In genomic region chr22:36343070-36343719, GRCh38 we compare ENCODE assay signal across 10 cellular contexts. TPM values are rescaled to one million over a fixed set of nuclear protein-coding genes. Genes with fewer than 3 reads are reported as not detected.
DNase-seq lines count a peak whose midpoint lies in the region; ATAC-seq and TF ChIP-seq lines count a peak whose summit lies in the region.
"Had no signal": no experiment of that assay in that cellular context is flagged by ENCODE, and none has a peak within 500 bp of the region (broad histone marks: within the 10 kb centered on the region; RNA-seq: fewer than 3 reads in every experiment).

No MANE protein-coding gene starts in this region.

- peaks cover 71 to 76% of the 10 kb centered on the region in 2 experiments for H3K36me3 ChIP-seq in mesenchymal stem cell (ENCODE audit: control insufficient read depth in 1 of 2, insufficient read depth in 2 of 2, low read depth in 1 of 2, low read length in 2 of 2)
- H3K36me3 ChIP-seq in thoracic aorta, result peaks cover 48% of the 10 kb centered on the region

- no peak overlapping the region for H2BK15ac ChIP-seq in mesenchymal stem cell (ENCODE audit: low read depth, poor library complexity, severe bottlenecking)

- peak overlapping the region; percentile 77 for H3K27ac Mint-ChIP-seq in activated CD8-positive, alpha-beta memory T cell treated with anti-CD3 and anti-CD28 coated beads, Interleukin-2, amount 10 ng/mL, durations not matched to agents 7 days and 5 days

- no peaks in the 10 kb centered on the region for H3K79me1 ChIP-seq in mesenchymal stem cell (replicated peaks; ENCODE audit: low read length, poor library complexity, severe bottlenecking)

- no peak overlapping the region for H3K4ac ChIP-seq in mesenchymal stem cell (ENCODE audit: low read depth in 1 of 2, low read length in 2 of 2)

- H3K9ac ChIP-seq in mesenchymal stem cell (ENCODE audit: low read length), result no peak overlapping the region

- peak overlapping the region; percentile 27 for H4K8ac ChIP-seq in mesenchymal stem cell (ENCODE audit: low read length)

- peaks cover 66% of the 10 kb centered on the region for H3K36me3 Mint-ChIP-seq in activated CD8-positive, alpha-beta memory T cell treated with anti-CD3 and anti-CD28 coated beads, Interleukin-2, amount 10 ng/mL, durations not matched to agents 7 days and 5 days

- H3K4me2 ChIP-seq in mesenchymal stem cell (ENCODE audit: low read length, poor library complexity, severe bottlenecking), result no peak overlapping the region

- no peaks in the 10 kb centered on the region for H3K27me3 ChIP-seq in mesenchymal stem cell (ENCODE audit: control insufficient read depth in 1 of 2, insufficient read depth in 1 of 2, low read length in 2 of 2)
- no peaks in the 10 kb centered on the region for H3K27me3 ChIP-seq in thoracic aorta (replicated peaks; ENCODE audit: insufficient read depth)

- no peak overlapping the region for H4K91ac ChIP-seq in mesenchymal stem cell (ENCODE audit: low read length)

- H3K27me3 Mint-ChIP-seq in activated CD8-positive, alpha-beta memory T cell treated with anti-CD3 and anti-CD28 coated beads, Interleukin-2, amount 10 ng/mL, durations not matched to agents 7 days and 5 days, result no peaks in the 10 kb centered on the region

- no peak overlapping the region for H3K18ac ChIP-seq in mesenchymal stem cell (ENCODE audit: low read depth in 1 of 2, low read length in 2 of 2)

- peak overlapping the region in 1 of 2 experiments; percentile 78 for H3K23ac ChIP-seq in mesenchymal stem cell (ENCODE audit: low read length in 2 of 2)

- H3K9me3 ChIP-seq in mesenchymal stem cell (ENCODE audit: control insufficient read depth, low read length) (no peaks in the 10 kb centered on the region), thoracic aorta (no peaks in the 10 kb centered on the region)

- DNase-seq in activated CD8-positive, alpha-beta memory T cell treated with anti-CD3 and anti-CD28 coated beads, Interleukin-2, amount 10 ng/mL, durations not matched to agents 7 days and 5 days, result no peak
- DNase-seq in activated CD8-positive, alpha-beta memory T cell treated with anti-CD3 and anti-CD28 coated beads for 24 hours, result no peak
- DNase-seq in mesenchymal stem cell (no peak), thoracic aorta (ENCODE audit: low spot score) (no peak), NCI-H345 treated with DMSO at 0.1 percent for 48 hours (lab: John Stamatoyannopoulos, UW; ENCODE audit: unreplicated experiment) (no peak), HUDEP-2 (lab: John Stamatoyannopoulos, UW; ENCODE audit: unreplicated experiment in 76 of 76) (no peak), iPS-NIHi11 (ENCODE audit: low spot score) (no peak)
- DNase-seq: activated CD4-positive, CD25-positive, alpha-beta regulatory T cell; stimulated activated CD4-positive, alpha-beta T cell treated with anti-CD3 and anti-CD28 coated beads, Interleukin-12 subunit alpha, Interleukin-12 subunit beta, amount 100 ng/mL, for 4 hours had no signal

- peak overlapping the region in 1 of 2 experiments; percentile 1 for H2BK12ac ChIP-seq in mesenchymal stem cell (ENCODE audit: low read length in 2 of 2)

- H3K4me1 Mint-ChIP-seq in activated CD8-positive, alpha-beta memory T cell treated with anti-CD3 and anti-CD28 coated beads, Interleukin-2, amount 10 ng/mL, durations not matched to agents 7 days and 5 days, result peaks cover 84% of the 10 kb centered on the region

- no peak for TF ChIP-seq CTCF in thoracic aorta (IDR thresholded peaks at IDR 0.05)

- H3K4me3 ChIP-seq in mesenchymal stem cell (ENCODE audit: insufficient read depth in 1 of 2, low read depth in 1 of 2, low read length in 2 of 2) (no peak overlapping the region), thoracic aorta (no peak overlapping the region)

- H3K4me1 ChIP-seq in mesenchymal stem cell (ENCODE audit: control insufficient read depth, insufficient read depth, low read depth, low read length), result peaks cover 35% of the 10 kb centered on the region
- peaks cover 65 to 96% of the 10 kb centered on the region in 2 donors for H3K4me1 ChIP-seq in thoracic aorta (ENCODE audit: control insufficient read depth in 1 of 2, low read depth in 2 of 2)

- no peak overlapping the region for H2BK5ac ChIP-seq in mesenchymal stem cell (ENCODE audit: low read depth, low read length, poor library complexity, severe bottlenecking)

- no peak overlapping the region for H2AFZ ChIP-seq in mesenchymal stem cell (ENCODE audit: low read depth, low read length)

- 94% methylated on average over 4 of the region's 5 CpGs for WGBS in mesenchymal stem cell

- no peak overlapping the region for H3K4me3 Mint-ChIP-seq in activated CD8-positive, alpha-beta memory T cell treated with anti-CD3 and anti-CD28 coated beads, Interleukin-2, amount 10 ng/mL, durations not matched to agents 7 days and 5 days

- peak overlapping the region; percentile 19 for H2AK5ac ChIP-seq in mesenchymal stem cell (ENCODE audit: low read length, severe bottlenecking)

- no peak overlapping the region for H2BK120ac ChIP-seq in mesenchymal stem cell (ENCODE audit: low read depth, low read length)

- no peaks in the 10 kb centered on the region for H3K9me3 Mint-ChIP-seq in activated CD8-positive, alpha-beta memory T cell treated with anti-CD3 and anti-CD28 coated beads, Interleukin-2, amount 10 ng/mL, durations not matched to agents 7 days and 5 days (ENCODE audit: low read depth)

- ATAC-seq in activated CD8-positive, alpha-beta memory T cell treated with anti-CD3 and anti-CD28 coated beads, Interleukin-2, amount 10 ng/mL, durations not matched to agents 7 days and 5 days, result no peak
- no peak for ATAC-seq in thoracic aorta (ENCODE audit: insufficient number of reproducible peaks, low FRiP score, low read depth)

- CTCF ChIA-PET in activated CD8-positive, alpha-beta memory T cell treated with anti-CD3 and anti-CD28 coated beads, Interleukin-2, amount 10 ng/mL, durations not matched to agents 7 days and 5 days (lab: Charles Lee), result interaction anchor here (0.9 to 4.3 kb wide), 7 partner anchors 10 to 127 kb away, joined by 3 to 31 read pairs (median 6); no protein-coding TSS in a partner anchor

- H3K14ac ChIP-seq in mesenchymal stem cell (ENCODE audit: low read length in 2 of 2), result no peak overlapping the region

- H3K27ac ChIP-seq in angular gyrus (ENCODE audit: low read depth, low read length) (peak overlapping the region; percentile 91), mesenchymal stem cell (ENCODE audit: low read length, poor library complexity, severe bottlenecking) (peak overlapping the region; percentile 81), thoracic aorta (peak overlapping the region; percentile 91 to 99)

RNA-seq across cellular contexts. Expression of gene MYH9, which starts 44.6 kb away (rescaled TPM):
- 100 to 1,000 TPM; 695 to 913 TPM for total RNA-seq in activated CD8-positive, alpha-beta memory T cell treated with anti-CD3 and anti-CD28 coated beads, Interleukin-2, amount 10 ng/mL, durations not matched to agents 7 days and 5 days
- polyA plus RNA-seq in mesenchymal stem cell (2013, experiment 1 of 2), result 369 TPM
- polyA plus RNA-seq in mesenchymal stem cell (2013, experiment 2 of 2), result 336 TPM
- 1,000 to 10,000 TPM; 1,447 to 1,631 TPM for total RNA-seq in thoracic aorta
